ENCODE assay signal across 1 cellular context in genomic region chr12:47812797-47813490, GRCh38.
TF ChIP-seq lines count a peak whose summit lies in the region.

No MANE protein-coding gene starts in this region.

TF ChIP-seq in K562, 482 proteins besides CTCF, POLR2A, EP300 and RAD21 (continued from another document and continues in another):
- no peak for TF ChIP-seq ZNF316 (IDR thresholded peaks at IDR 0.05)
- peak; percentile 26; the same call in 1 of the 2 replicates for TF ChIP-seq MAX (CRISPR knock-in tag; IDR thresholded peaks at IDR 0.05)
- no peak for TF ChIP-seq HMG20A (CRISPR knock-in tag; conservative IDR thresholded peaks at IDR 0.05)
- peak; percentile 84 for TF ChIP-seq DPF2 (IDR thresholded peaks at IDR 0.05)
- no peak for TF ChIP-seq RBM14 (IDR thresholded peaks at IDR 0.05; ENCODE audit: borderline replicate concordance, insufficient read depth, low read depth, low read length)
- no peak for TF ChIP-seq MECOM (CRISPR knock-in tag; IDR thresholded peaks at IDR 0.05)
- TF ChIP-seq ZBTB49 (CRISPR knock-in tag; IDR thresholded peaks at IDR 0.05; ENCODE audit: borderline replicate concordance): no peak
- TF ChIP-seq IFI16 (CRISPR knock-in tag; IDR thresholded peaks at IDR 0.05): no peak
- TF ChIP-seq SMAD1 (IDR thresholded peaks at IDR 0.05; ENCODE audit: low read depth, low read length, partially characterized antibody): no peak
- TF ChIP-seq CBX8 (IDR thresholded peaks at IDR 0.05; ENCODE audit: borderline replicate concordance, extremely low read depth, low read depth, low read length, poor library complexity, severe bottlenecking): no peak
- no peak for TF ChIP-seq ZNF778 (CRISPR knock-in tag; IDR thresholded peaks at IDR 0.05)
- TF ChIP-seq HEY1 (CRISPR knock-in tag; IDR thresholded peaks at IDR 0.05; ENCODE audit: borderline replicate concordance): no peak
- no peak for TF ChIP-seq MTF1 (CRISPR knock-in tag; IDR thresholded peaks at IDR 0.05; ENCODE audit: borderline replicate concordance)
- TF ChIP-seq ARID3B (CRISPR knock-in tag; IDR thresholded peaks at IDR 0.05; ENCODE audit: borderline replicate concordance): no peak
- TF ChIP-seq NKRF (IDR thresholded peaks at IDR 0.05; ENCODE audit: borderline replicate concordance): no peak
- TF ChIP-seq EP400 (IDR thresholded peaks at IDR 0.05): peak; percentile 28; the same call in 1 of the 2 replicates
- no peak for TF ChIP-seq ZFP91 (CRISPR knock-in tag; IDR thresholded peaks at IDR 0.05)
- TF ChIP-seq TFAP4 (CRISPR knock-in tag; IDR thresholded peaks at IDR 0.05; ENCODE audit: borderline replicate concordance): peak; percentile 24; the same call in 1 of the 2 replicates
- TF ChIP-seq MEIS2 (IDR thresholded peaks at IDR 0.05; ENCODE audit: partially characterized antibody): no peak
- peak; percentile 21 to 40; a peak in 1 of 4 replicates for TF ChIP-seq FOXK2 (conservative IDR thresholded peaks at IDR 0.05 in 1 of 2, IDR thresholded peaks at IDR 0.05 in 1 of 2; ENCODE audit: low read depth in 2 of 2)
- TF ChIP-seq TCF3 (CRISPR knock-in tag; IDR thresholded peaks at IDR 0.05): no peak
- TF ChIP-seq PML (IDR thresholded peaks at IDR 0.05; ENCODE audit: low read length): no peak
- TF ChIP-seq TAF9B (IDR thresholded peaks at IDR 0.05; ENCODE audit: partially characterized antibody): no peak
- peak in 1 of 3 experiments; percentile 71; a peak in 2 of 6 replicates for TF ChIP-seq ZBTB11 (CRISPR knock-in tag; IDR thresholded peaks at IDR 0.05)
- no peak for TF ChIP-seq RFX1 (IDR thresholded peaks at IDR 0.05)
- no peak for TF ChIP-seq SLC30A9 (CRISPR knock-in tag; IDR thresholded peaks at IDR 0.05)
- TF ChIP-seq USF2 (CRISPR knock-in tag; IDR thresholded peaks at IDR 0.05): no peak
- TF ChIP-seq ZNF431 (CRISPR knock-in tag; IDR thresholded peaks at IDR 0.05): no peak
- TF ChIP-seq NFE2L1 (tag; IDR thresholded peaks at IDR 0.05; ENCODE audit: borderline replicate concordance, low read depth): no peak
- TF ChIP-seq ZHX1 (conservative IDR thresholded peaks at IDR 0.05; ENCODE audit: low read length): no peak
- no peak for TF ChIP-seq CBX2 (IDR thresholded peaks at IDR 0.05; ENCODE audit: insufficient read depth, low read length, poor library complexity, severe bottlenecking)
- 0 out of 2 replicates have a peak, but pooled peaks have one; percentile 69 for TF ChIP-seq ZNF584 (CRISPR knock-in tag; IDR thresholded peaks at IDR 0.05; ENCODE audit: low read depth)
- 0 out of 2 replicates have a peak, but pooled peaks have one; percentile 3 for TF ChIP-seq HCFC1 (IDR thresholded peaks at IDR 0.05; ENCODE audit: low read depth, low read length)
- TF ChIP-seq HOXB6 (CRISPR knock-in tag; IDR thresholded peaks at IDR 0.05; ENCODE audit: borderline replicate concordance): no peak
- no peak for TF ChIP-seq ETV5 (CRISPR knock-in tag; IDR thresholded peaks at IDR 0.05; ENCODE audit: low read depth)
- TF ChIP-seq HMGN3 (IDR thresholded peaks at IDR 0.05; ENCODE audit: borderline replicate concordance, extremely low read depth, insufficient read length, low read depth, low read length): peak; percentile 86
- TF ChIP-seq WHSC1 (IDR thresholded peaks at IDR 0.05; ENCODE audit: low read length): no peak
- no peak for TF ChIP-seq ZNF212 (CRISPR knock-in tag; IDR thresholded peaks at IDR 0.05)
- TF ChIP-seq CREM (IDR thresholded peaks at IDR 0.05; ENCODE audit: low read depth): peak; percentile 68
- no peak for TF ChIP-seq CSDE1 (IDR thresholded peaks at IDR 0.05)
- no peak for TF ChIP-seq PHF21A (IDR thresholded peaks at IDR 0.05; ENCODE audit: borderline replicate concordance, low read depth)
- TF ChIP-seq CHAMP1 (IDR thresholded peaks at IDR 0.05): no peak
- no peak for TF ChIP-seq ZNF444 (CRISPR knock-in tag; IDR thresholded peaks at IDR 0.05)
- TF ChIP-seq MCM2 (IDR thresholded peaks at IDR 0.05; ENCODE audit: low read depth): no peak
- TF ChIP-seq FOXK1 (CRISPR knock-in tag; IDR thresholded peaks at IDR 0.05; ENCODE audit: borderline replicate concordance): no peak
- no peak for TF ChIP-seq ZSCAN29 (IDR thresholded peaks at IDR 0.05)
- peak; percentile 85 for TF ChIP-seq NCOR1 (IDR thresholded peaks at IDR 0.05)
- TF ChIP-seq IRF2 (CRISPR knock-in tag; IDR thresholded peaks at IDR 0.05): no peak
- no peak for TF ChIP-seq BCL6 (CRISPR knock-in tag; IDR thresholded peaks at IDR 0.05)
- no peak for TF ChIP-seq LARP7 (IDR thresholded peaks at IDR 0.05)
- no peak for TF ChIP-seq RUNX1 (IDR thresholded peaks at IDR 0.05; ENCODE audit: low read depth)
